In the genomic region with DNA sequence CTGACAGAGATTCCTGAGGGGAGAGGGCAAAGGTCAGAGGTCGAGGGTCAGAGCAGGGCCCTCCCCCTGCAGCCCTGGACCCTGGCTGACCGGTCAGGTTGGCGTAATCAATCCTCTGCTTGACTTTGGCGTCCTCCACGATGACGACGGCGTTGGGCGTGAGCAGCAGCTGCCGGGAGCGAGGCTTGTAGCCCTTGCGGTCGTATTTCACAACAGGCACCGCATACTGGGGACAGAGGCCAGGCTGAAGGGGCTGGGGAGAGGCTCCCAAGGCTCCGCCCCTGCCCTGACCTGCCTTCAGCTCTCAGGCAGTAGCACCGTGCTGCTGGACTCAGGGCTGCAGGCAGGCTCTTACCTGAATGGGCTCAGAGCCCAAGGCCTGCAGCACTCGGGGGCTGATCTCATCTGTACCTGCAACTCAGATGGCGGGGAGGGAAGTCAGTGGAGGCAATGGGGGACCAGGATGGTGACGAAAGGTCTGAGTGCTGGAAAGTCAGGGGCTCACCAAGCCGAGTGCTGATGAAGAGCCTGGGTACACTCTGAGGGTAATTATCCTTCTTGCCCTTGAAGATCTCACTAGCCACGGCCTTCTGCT, we compare ENCODE assay signal across 16 cellular contexts. TPM values are rescaled to one million over a fixed set of nuclear protein-coding genes. Genes with fewer than 3 reads are reported as not detected.
A peak's percentile ranks its signal among the peaks of the same experiment; 100 is the strongest.
DNase-seq lines count a peak whose midpoint lies in the region; ATAC-seq and TF ChIP-seq lines count a peak whose summit lies in the region.
"Had no signal": no experiment of that assay in that cellular context is flagged by ENCODE, and none has a peak within 500 bp of the region (broad histone marks: within the 10 kb centered on the region; RNA-seq: fewer than 3 reads in every experiment).

No MANE protein-coding gene starts in this region.

- no peak overlapping the region for H3K9ac ChIP-seq in neural progenitor cell

- DNase-seq in right cardiac atrium = peak; percentile 66 to 77 (median 72)
- DNase-seq in heart left ventricle = no peak
- DNase-seq in fibroblast of mammary gland (ENCODE audit: low read depth) = peak; percentile 60
- DNase-seq in neural progenitor cell (ENCODE audit: low spot score) = peak; percentile 40
- no peak for DNase-seq in KG1 (lab: John Stamatoyannopoulos, UW)
- no peak for DNase-seq in GM19240 (ENCODE audit: insufficient read length, low spot score)
- no peak for DNase-seq in NCI-H524 treated with DMSO at 0.1 percent for 48 hours (lab: John Stamatoyannopoulos, UW)
- DNase-seq: GF-D8; KBM-7; NCI-H1694; NCI-H524; stimulated activated CD4-positive, alpha-beta T cell treated with anti-CD3 and anti-CD28 coated beads, Interleukin-4, amount 100 ng/mL, for 4 hours; T-helper 1 cell had no signal

- H3K36me3 ChIP-seq in heart left ventricle = peaks cover 0 to 92% (median 87%) of the 10 kb centered on the region in 9 donors
- no peaks in the 10 kb centered on the region for H3K36me3 ChIP-seq in neural progenitor cell

- H4K20me1 ChIP-seq in neural progenitor cell (ENCODE audit: low read depth) = peaks cover 10% of the 10 kb centered on the region

- H3K27me3 ChIP-seq in right cardiac atrium (ENCODE audit: control insufficient read depth, insufficient read depth) (no peaks in the 10 kb centered on the region), heart left ventricle (no peaks in the 10 kb centered on the region), neural progenitor cell (no peaks in the 10 kb centered on the region)

- no peak overlapping the region for H3K27ac ChIP-seq in right cardiac atrium (ENCODE audit: low read length)
- H3K27ac ChIP-seq in heart left ventricle = no peak overlapping the region
- H3K27ac ChIP-seq in neural progenitor cell = no peak overlapping the region

- peaks cover 27% of the 10 kb centered on the region for H3K4me1 Mint-ChIP-seq in neural progenitor cell

- no peaks in the 10 kb centered on the region for H3K9me3 ChIP-seq in right cardiac atrium (ENCODE audit: control insufficient read depth, low read length)
- no peaks in the 10 kb centered on the region for H3K9me3 ChIP-seq in heart left ventricle
- H3K9me3 ChIP-seq in neural progenitor cell (ENCODE audit: low read depth) = no peaks in the 10 kb centered on the region

- H3K4me3 Mint-ChIP-seq in neural progenitor cell = no peak overlapping the region
- H3K4me3 Mint-ChIP-seq: activated naive CD4-positive, alpha-beta T cell treated with anti-CD3 and anti-CD28 coated beads, Interleukin-2, amount 50 U/mL, for 24 hours had no signal

- 72% methylated on average over 21 of the region's 21 CpGs for WGBS in right cardiac atrium
- 77 to 84% (median 80%) methylated on average over 19 to 21 of the region's 21 CpGs for WGBS in heart left ventricle, 4 donors

- H3K27ac Mint-ChIP-seq in neural progenitor cell = no peak overlapping the region
- H3K27ac Mint-ChIP-seq: activated naive CD4-positive, alpha-beta T cell treated with anti-CD3 and anti-CD28 coated beads, Interleukin-2, amount 50 U/mL, for 24 hours had no signal

- peaks cover 6% of the 10 kb centered on the region for H3K27me3 Mint-ChIP-seq in neural progenitor cell (ENCODE audit: insufficient read depth, low read depth)

- no peak for TF ChIP-seq POLR2A in heart left ventricle (IDR thresholded peaks at IDR 0.05)

- H3K4me1 ChIP-seq in right cardiac atrium (ENCODE audit: control insufficient read depth, insufficient read depth, low read length) (no peaks in the 10 kb centered on the region), heart left ventricle (peaks cover 0 to 19% (median 0%) of the 10 kb centered on the region in 12 donors), neural progenitor cell (peaks cover 4% of the 10 kb centered on the region)

- peaks cover 11% of the 10 kb centered on the region for H3F3A ChIP-seq in neural progenitor cell (ENCODE audit: low read depth)

- H3K4me2 ChIP-seq in neural progenitor cell = no peak overlapping the region

- H3K9me3 Mint-ChIP-seq in neural progenitor cell = no peaks in the 10 kb centered on the region
- H3K9me3 Mint-ChIP-seq: activated naive CD4-positive, alpha-beta T cell treated with anti-CD3 and anti-CD28 coated beads, Interleukin-2, amount 50 U/mL, for 24 hours had no signal

- H3K36me3 Mint-ChIP-seq in neural progenitor cell = peaks cover 13% of the 10 kb centered on the region

- no peak overlapping the region for H3K4me3 ChIP-seq in right cardiac atrium (ENCODE audit: low read length)
- H3K4me3 ChIP-seq in heart left ventricle = no peak overlapping the region
- no peak overlapping the region for H3K4me3 ChIP-seq in fibroblast of mammary gland (ENCODE audit: control insufficient read depth, low read depth, low read length)
- no peak overlapping the region for H3K4me3 ChIP-seq in neural progenitor cell

- no peaks in the 10 kb centered on the region for H3K79me2 ChIP-seq in neural progenitor cell (ENCODE audit: low read depth)

- H2AFZ ChIP-seq in neural progenitor cell (replicated peaks) = no peak overlapping the region

- TF ChIP-seq CTCF in heart left ventricle (IDR thresholded peaks at IDR 0.05) (no peak), fibroblast of mammary gland (conservative IDR thresholded peaks at IDR 0.05; ENCODE audit: control insufficient read depth, insufficient read depth, low read depth, low read length) (no peak), neural progenitor cell (IDR thresholded peaks at IDR 0.05) (no peak)

- intact Hi-C loops in right cardiac atrium (cut with DNase I) = no loop called here
- intact Hi-C loops in heart left ventricle (cut with DNase I) = loop anchor here in 1 of 10 donors (5.0 kb wide), 1 partner anchor 101 kb away; no protein-coding TSS in a partner anchor

- ATAC-seq in right cardiac atrium (peak in 1 of 2 donors; percentile 3), heart left ventricle (no peak), GM19463 (IDR thresholded peaks at IDR 0.05; ENCODE audit: unreplicated experiment) (no peak)
- ATAC-seq: activated CD4-positive, CD25-positive, alpha-beta regulatory T cell treated with anti-CD3 and anti-CD28 coated beads, Interleukin-2, amount 50 U/mL, for 24 hours had no signal

RNA-seq across cellular contexts. Expression of gene CRK, which starts 12.0 kb away (rescaled TPM):
- total RNA-seq in right cardiac atrium = 10 to 100 TPM; 33.9 to 44.8 (median 38.9) TPM
- polyA plus RNA-seq in right cardiac atrium = 21.3 TPM
- 10 to 100 TPM; 28.8 to 47.0 (median 42.2) TPM for total RNA-seq in heart left ventricle
- polyA plus RNA-seq in heart left ventricle = 10 to 100 TPM; 17.0 to 49.0 TPM
- total RNA-seq in neural progenitor cell (ENCODE audit: low replicate concordance) = 52.2 and 59.6 TPM in 2 replicates

RNA-seq across cellular contexts. Expression of gene MYO1C, which starts 24.5 kb away (rescaled TPM):
- total RNA-seq in right cardiac atrium = 100 to 1,000 TPM; 149 to 185 (median 180) TPM
- polyA plus RNA-seq in right cardiac atrium = 78.9 TPM
- total RNA-seq in heart left ventricle = 100 to 1,000 TPM; 127 to 259 (median 174) TPM
- 100 to 1,000 TPM in 1 of 2 donors, 10 to 100 TPM in 1; 89.6 to 188 TPM for polyA plus RNA-seq in heart left ventricle
- 28.7 and 40.6 TPM in 2 replicates for total RNA-seq in neural progenitor cell (ENCODE audit: low replicate concordance)

RNA-seq across cellular contexts. Expression of gene INPP5K, which starts 48.4 kb away (rescaled TPM):
- total RNA-seq in right cardiac atrium = 10 to 100 TPM; 28.7 to 34.7 (median 32.4) TPM
- 21.4 TPM for polyA plus RNA-seq in right cardiac atrium
- 100 to 1,000 TPM in 1 of 9 donors, 10 to 100 TPM in 8; 28.4 to 128 (median 33.4) TPM for total RNA-seq in heart left ventricle
- polyA plus RNA-seq in heart left ventricle = 10 to 100 TPM; 21.9 to 68.4 TPM
- 11.7 and 20.9 TPM in 2 replicates for total RNA-seq in neural progenitor cell (ENCODE audit: low replicate concordance)

Comparison
In these comparisons a context has a peak if more than half of its experiments do, and no peak if none do; other contexts are left out.
1. DNase-seq: peak in right cardiac atrium (3 of 3), fibroblast of mammary gland (single experiment) and neural progenitor cell (single experiment); none in heart left ventricle (0 of 5), KG1 (single experiment), GM19240 (single experiment) and NCI-H524 treated with DMSO at 0.1 percent for 48 hours (single experiment).